Comparison of ENCODE assay signal across 8 cellular contexts in genomic region chr7:66740302-66740979, GRCh38. TPM values are rescaled to one million over a fixed set of nuclear protein-coding genes. Genes with fewer than 3 reads are reported as not detected.
DNase-seq lines count a peak whose midpoint lies in the region; ATAC-seq, FAIRE-seq and TF ChIP-seq lines count a peak whose summit lies in the region.

Gene RABGEF1 (plus strand): TSS chr7:66740733. CDS start chr7:66771900, 31,167 bp downstream.

- H3K27me3 Mint-ChIP-seq in activated naive CD4-positive, alpha-beta T cell treated with anti-CD3 and anti-CD28 coated beads for 36 hours (ENCODE audit: low read depth) = no peaks in the 10 kb centered on the region

- H2BK5ac ChIP-seq in neuronal stem cell (ENCODE audit: low read length) = peak within 1 kb of the TSS; percentile 96

- H3K9me3 ChIP-seq in neuronal stem cell (replicated peaks in 1 of 2; ENCODE audit: control insufficient read depth in 2 of 2, insufficient read depth in 1 of 2, low read depth in 1 of 2, low read length in 2 of 2) (peaks cover 0 to 20% of the 10 kb centered on the region in 2 donors), subcutaneous abdominal adipose tissue (ENCODE audit: control insufficient read depth in 5 of 5, low read length in 5 of 5) (peaks cover 0 to 11% (median 7%) of the 10 kb centered on the region in 5 donors)

- H4K91ac ChIP-seq in neuronal stem cell (ENCODE audit: low read depth, low read length, poor library complexity) = no peak within 1 kb of the TSS

- H3K9me3 Mint-ChIP-seq in activated naive CD4-positive, alpha-beta T cell treated with anti-CD3 and anti-CD28 coated beads for 36 hours = peaks cover 13% of the 10 kb centered on the region

- no CpG with 5 or more reads among the region's 85 CpGs for WGBS in neuronal stem cell (ENCODE audit: extremely low coverage in 2 of 2, insufficient read length in 2 of 2, insufficient replicate concordance in 1 of 2), 2 donors

- no peak for FAIRE-seq in frontal cortex (lab: Jason Lieb, UNC)

- CTCF ChIA-PET in activated naive CD4-positive, alpha-beta T cell treated with anti-CD3 and anti-CD28 coated beads for 36 hours (lab: Charles Lee) = no interaction called here

- H3K4me3 ChIP-seq in GM06990 (replicated peaks; ENCODE audit: low read depth, low read length) (peak within 1 kb of the TSS; percentile 93), NB4 (ENCODE audit: low read depth, low read length) (peak within 1 kb of the TSS; percentile 95), neuronal stem cell (ENCODE audit: low read length in 2 of 2) (peak within 1 kb of the TSS; percentile 81 to 99), subcutaneous abdominal adipose tissue (ENCODE audit: low read depth in 1 of 5, low read length in 5 of 5) (peak within 1 kb of the TSS; percentile 85 to 96 (median 89))

- H2AK5ac ChIP-seq in neuronal stem cell (ENCODE audit: low read depth, low read length) = peak within 1 kb of the TSS; percentile 63

- no peak within 1 kb of the TSS for H2BK12ac ChIP-seq in neuronal stem cell (ENCODE audit: low read length)

- peaks cover 13% of the 10 kb centered on the region for H3K79me1 ChIP-seq in neuronal stem cell (ENCODE audit: low read depth, low read length)

- no peak within 1 kb of the TSS for H2BK120ac ChIP-seq in neuronal stem cell (ENCODE audit: low read depth, low read length)

- peaks cover 1% of the 10 kb centered on the region for H3K36me3 ChIP-seq in GM06990 (ENCODE audit: control insufficient read depth, insufficient read depth, low read length)
- peaks cover 4 to 17% of the 10 kb centered on the region in 2 donors for H3K36me3 ChIP-seq in neuronal stem cell (replicated peaks in 1 of 2; ENCODE audit: control insufficient read depth in 2 of 2, insufficient read depth in 2 of 2, low read length in 2 of 2)
- peaks cover 0 to 9% (median 6%) of the 10 kb centered on the region in 5 donors for H3K36me3 ChIP-seq in subcutaneous abdominal adipose tissue (ENCODE audit: control insufficient read depth in 5 of 5, insufficient read depth in 5 of 5, low read length in 5 of 5)

- ATAC-seq in HG02571 (IDR thresholded peaks at IDR 0.05; ENCODE audit: unreplicated experiment) = peak; percentile 80

- peak within 1 kb of the TSS; percentile 94 for H3K14ac ChIP-seq in neuronal stem cell (ENCODE audit: low read length)

- H3K9ac ChIP-seq in neuronal stem cell (ENCODE audit: low read depth, low read length, poor library complexity) (peak within 1 kb of the TSS; percentile 100), subcutaneous abdominal adipose tissue (ENCODE audit: low read length in 5 of 5) (peak within 1 kb of the TSS; percentile 73 to 98 (median 97))

- peak within 1 kb of the TSS; percentile 65 for H4K8ac ChIP-seq in neuronal stem cell (ENCODE audit: low read depth, low read length)

- H3K18ac ChIP-seq in neuronal stem cell (ENCODE audit: low read length) = peak within 1 kb of the TSS; percentile 99

- peaks cover 12% of the 10 kb centered on the region for H3K36me3 Mint-ChIP-seq in activated naive CD4-positive, alpha-beta T cell treated with anti-CD3 and anti-CD28 coated beads for 36 hours (ENCODE audit: low read depth)

- peak within 1 kb of the TSS; percentile 98 for H3K23ac ChIP-seq in neuronal stem cell (ENCODE audit: low read depth, low read length, poor library complexity)

- DNase-seq in GM06990 (ENCODE audit: extremely low read depth, insufficient read length) (peak; percentile 96), NB4 (ENCODE audit: low read depth) (peak; percentile 99), SK-N-DZ (ENCODE audit: low spot score) (peak; percentile 94), frontal cortex (ENCODE audit: low spot score in 2 of 2) (peak; percentile 96), neuronal stem cell (ENCODE audit: low spot score) (peak; percentile 95)
- peak; percentile 97 for DNase-seq in activated naive CD4-positive, alpha-beta T cell treated with anti-CD3 and anti-CD28 coated beads for 36 hours

- peak within 1 kb of the TSS; percentile 84 for H3K27ac ChIP-seq in neuronal stem cell (replicated peaks; ENCODE audit: low read length)
- peak within 1 kb of the TSS; percentile 97 for H3K27ac ChIP-seq in subcutaneous abdominal adipose tissue (ENCODE audit: low read depth, low read length)

- peak within 1 kb of the TSS; percentile 92 for H3K4me3 Mint-ChIP-seq in activated naive CD4-positive, alpha-beta T cell treated with anti-CD3 and anti-CD28 coated beads for 36 hours

- no peak within 1 kb of the TSS for H3K4ac ChIP-seq in neuronal stem cell (ENCODE audit: low read length)

- peak within 1 kb of the TSS; percentile 90 for H2AFZ ChIP-seq in neuronal stem cell (ENCODE audit: low read length)

- peak; percentile 88 for TF ChIP-seq POLR2A in NB4 (IDR thresholded peaks at IDR 0.05; ENCODE audit: extremely low read depth, insufficient read length)

- peak within 1 kb of the TSS; percentile 49 for H2BK15ac ChIP-seq in neuronal stem cell (ENCODE audit: low read length)

- intact Hi-C loops in activated naive CD4-positive, alpha-beta T cell treated with anti-CD3 and anti-CD28 coated beads for 36 hours (cut with micrococcal nuclease) = loop anchor here (1.0 to 2.0 kb wide), 9 partner anchors 58 to 868 kb away; partner anchors contain the start of genes SBDS, TMEM248 and VKORC1L1

- H3K4me2 ChIP-seq in neuronal stem cell (ENCODE audit: insufficient read depth, low read length, poor library complexity, severe bottlenecking) = peak within 1 kb of the TSS; percentile 60

- peak; percentile 6 for TF ChIP-seq CTCF in GM06990 (IDR thresholded peaks at IDR 0.05; ENCODE audit: insufficient read depth, low read length, poor library complexity, severe bottlenecking)
- TF ChIP-seq CTCF in NB4 (IDR thresholded peaks at IDR 0.05; ENCODE audit: low read depth, low read length) = no peak

- H3K4me1 ChIP-seq in neuronal stem cell (ENCODE audit: control insufficient read depth in 2 of 2, insufficient read depth in 1 of 2, low read depth in 1 of 2, low read length in 2 of 2) (peaks cover 1 to 7% of the 10 kb centered on the region in 2 donors), subcutaneous abdominal adipose tissue (ENCODE audit: control insufficient read depth in 5 of 5, insufficient read depth in 5 of 5, low read length in 5 of 5) (peaks cover 1 to 25% (median 15%) of the 10 kb centered on the region in 5 donors)

- peaks cover 47% of the 10 kb centered on the region for H3K4me1 Mint-ChIP-seq in activated naive CD4-positive, alpha-beta T cell treated with anti-CD3 and anti-CD28 coated beads for 36 hours (ENCODE audit: low read depth)

- no peaks in the 10 kb centered on the region for H3K27me3 ChIP-seq in GM06990 (replicated peaks; ENCODE audit: control insufficient read depth, insufficient read depth, low read length)
- H3K27me3 ChIP-seq in neuronal stem cell (ENCODE audit: control insufficient read depth in 3 of 3, insufficient read depth in 3 of 3, low read depth in 1 of 3, low read length in 3 of 3) = no peaks in the 10 kb centered on the region
- no peaks in the 10 kb centered on the region for H3K27me3 ChIP-seq in subcutaneous abdominal adipose tissue (ENCODE audit: control insufficient read depth in 5 of 5, insufficient read depth in 4 of 5, low read length in 5 of 5)

- H3K27ac Mint-ChIP-seq in activated naive CD4-positive, alpha-beta T cell treated with anti-CD3 and anti-CD28 coated beads for 36 hours = peak within 1 kb of the TSS; percentile 92

RNA-seq across cellular contexts. Expression of gene RABGEF1, which starts in this region (rescaled TPM):
- polyA plus RNA-seq in SK-N-DZ (2014; cell fraction: cytosol; rRNA removed) = 12.6 and 15.3 TPM in 2 replicates
- polyA plus RNA-seq in SK-N-DZ (2014; cell fraction: nucleus; rRNA removed) = 14.3 and 15.2 TPM in 2 replicates
- 10 to 100 TPM; 10.7 to 10.8 TPM for total RNA-seq in activated naive CD4-positive, alpha-beta T cell treated with anti-CD3 and anti-CD28 coated beads for 36 hours
- 71.3 TPM for total RNA-seq in frontal cortex
- 10.4 TPM for polyA plus RNA-seq in neuronal stem cell (2013, experiment 1 of 2)
- 9.9 TPM for polyA plus RNA-seq in neuronal stem cell (2013, experiment 2 of 2)

Comparison
In these comparisons a context has a peak if more than half of its experiments do, and no peak if none do; other contexts are left out.
1. Peak in every context shown above with its lines: DNase-seq, ATAC-seq, H3K4me3 ChIP-seq and H3K27ac ChIP-seq.